In the genomic region with DNA sequence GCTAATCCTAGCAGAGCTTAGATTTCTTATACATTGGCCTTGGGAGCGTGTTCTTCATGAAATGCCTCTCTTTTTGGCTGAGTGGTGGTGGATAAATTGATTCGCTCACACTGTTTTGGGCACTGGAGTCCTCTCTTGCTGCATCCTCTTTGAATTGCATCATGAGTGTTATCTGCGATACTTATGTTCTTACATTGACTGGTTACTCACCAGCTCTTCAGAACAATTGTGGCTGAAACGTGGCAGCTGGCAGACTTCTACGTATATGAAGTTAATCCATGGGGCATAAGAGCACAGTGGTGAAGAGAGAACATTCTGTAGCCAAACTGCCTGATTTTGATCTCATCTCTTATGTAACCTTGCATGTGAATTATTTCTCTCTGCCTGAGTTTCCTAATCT, we compare ENCODE assay signal across 9 cellular contexts.
A peak's percentile ranks its signal among the peaks of the same experiment; 100 is the strongest.
DNase-seq lines count a peak whose midpoint lies in the region; TF ChIP-seq lines count a peak whose summit lies in the region.
"Had no signal": no experiment of that assay in that cellular context is flagged by ENCODE, and none has a peak within 500 bp of the region (broad histone marks: within the 10 kb centered on the region; RNA-seq: fewer than 3 reads in every experiment).

No MANE protein-coding gene starts in this region.

- DNase-seq in Daoy (ENCODE audit: low read depth) (peak; percentile 36), Peyer's patch (peak in 1 of 3 donors; percentile 54), fibroblast of lung (ENCODE audit: low read depth in 2 of 2) (peak; percentile 73 to 97), skeletal muscle cell (ENCODE audit: low read depth) (peak; percentile 98), PC-9 (no peak), GM10248 (ENCODE audit: extremely low spot score) (no peak), inferior parietal cortex (ENCODE audit: extremely low spot score) (no peak)

- TF ChIP-seq CTCF in Peyer's patch (IDR thresholded peaks at IDR 0.05), result no peak
- TF ChIP-seq CTCF in fibroblast of lung (conservative IDR thresholded peaks at IDR 0.05 in 1 of 2, IDR thresholded peaks at IDR 0.05 in 1 of 2; ENCODE audit: low read depth in 1 of 2, low read length in 2 of 2), result no peak
- no peak for TF ChIP-seq CTCF in PC-9 (conservative IDR thresholded peaks at IDR 0.05)
- TF ChIP-seq CTCF in GM10248 (IDR thresholded peaks at IDR 0.05; ENCODE audit: control extremely low read depth, extremely low read depth, low read depth, missing control alignments), result no peak

- H3K9ac ChIP-seq in fibroblast of lung (ENCODE audit: insufficient read depth, low read length), result no peak overlapping the region

- POLR2A ChIA-PET in PC-9 (lab: Charles Lee; ENCODE audit: unreplicated experiment) (no interaction called here), GM10248 (lab: Yijun Ruan, JAX) (interaction anchor here (0.8 kb wide), 1 partner anchor 15 kb away, joined by 3 read pairs; no protein-coding TSS in a partner anchor)

- CTCF ChIA-PET in PC-9 (lab: Charles Lee), result no interaction called here
- CTCF ChIA-PET in GM10248 (lab: Yijun Ruan, JAX), result interaction anchor here (0.9 to 3.1 kb wide), 9 partner anchors 9 to 63 kb away, joined by 4 to 16 read pairs (median 5); no protein-coding TSS in a partner anchor

- H3K27ac ChIP-seq in Peyer's patch (peak overlapping the region; percentile 14 to 64 (median 40)), fibroblast of lung (ENCODE audit: insufficient read depth, low read length) (peak overlapping the region; percentile 73), PC-9 (no peak overlapping the region)

- no peak for TF ChIP-seq POLR2A in Peyer's patch (IDR thresholded peaks at IDR 0.05)

- H2AFZ ChIP-seq in fibroblast of lung (ENCODE audit: low read length), result no peak overlapping the region
- no peak overlapping the region for H2AFZ ChIP-seq in PC-9

- H3K4me3 ChIP-seq in Peyer's patch, result no peak overlapping the region
- H3K4me3 ChIP-seq in fibroblast of lung (replicated peaks in 1 of 4; ENCODE audit: control extremely low read depth in 1 of 4, insufficient read depth in 1 of 4, low read depth in 3 of 4, low read length in 4 of 4), result no peak overlapping the region
- no peak overlapping the region for H3K4me3 ChIP-seq in skeletal muscle cell (ENCODE audit: low read depth, low read length)
- no peak overlapping the region for H3K4me3 ChIP-seq in PC-9

- H3K4me2 ChIP-seq in fibroblast of lung (ENCODE audit: extremely low read depth, insufficient read depth, low read length) (peak overlapping the region; percentile 54), PC-9 (no peak overlapping the region)

- no peaks in the 10 kb centered on the region for H3K9me3 ChIP-seq in Peyer's patch
- no peaks in the 10 kb centered on the region for H3K9me3 ChIP-seq in fibroblast of lung (ENCODE audit: control insufficient read depth, insufficient read depth, low read depth, low read length)
- H3K9me3 ChIP-seq in PC-9 (ENCODE audit: insufficient read depth, low read depth), result no peaks in the 10 kb centered on the region
- H3K9me3 ChIP-seq: adrenal gland, thoracic aorta had no signal

- H3K79me2 ChIP-seq in fibroblast of lung (ENCODE audit: control insufficient read depth, insufficient read depth, low read length) (no peaks in the 10 kb centered on the region), PC-9 (ENCODE audit: low read depth) (no peaks in the 10 kb centered on the region)

- H3K4me1 ChIP-seq in Peyer's patch (peaks cover 0 to 19% (median 0%) of the 10 kb centered on the region in 4 donors), fibroblast of lung (ENCODE audit: control insufficient read depth, extremely low read depth, insufficient read depth, low read length) (peaks cover 55% of the 10 kb centered on the region), PC-9 (replicated peaks; ENCODE audit: insufficient read depth) (peaks cover 11% of the 10 kb centered on the region)

- H3K27me3 ChIP-seq in Peyer's patch (no peaks in the 10 kb centered on the region), fibroblast of lung (ENCODE audit: control insufficient read depth, insufficient read depth, low read length) (no peaks in the 10 kb centered on the region), PC-9 (ENCODE audit: insufficient read depth, low read depth) (no peaks in the 10 kb centered on the region)
- H3K27me3 ChIP-seq: adrenal gland had no signal

- H4K20me1 ChIP-seq in fibroblast of lung (ENCODE audit: control insufficient read depth, extremely low read depth, insufficient read depth, low read length) (no peaks in the 10 kb centered on the region), PC-9 (ENCODE audit: insufficient read depth) (no peaks in the 10 kb centered on the region)

- peaks cover 0 to 33% (median 0%) of the 10 kb centered on the region in 3 donors for H3K36me3 ChIP-seq in Peyer's patch
- H3K36me3 ChIP-seq in fibroblast of lung (ENCODE audit: control insufficient read depth, insufficient read depth, low read length), result no peaks in the 10 kb centered on the region
- no peaks in the 10 kb centered on the region for H3K36me3 ChIP-seq in PC-9 (ENCODE audit: low read depth)
- H3K36me3 ChIP-seq: adrenal gland, thoracic aorta had no signal

- no TSS peak for BruUV-seq in PC-9 (replicated peaks; lab: Mats Ljungman, UMichigan)

- H3K9me2 ChIP-seq in PC-9 (ENCODE audit: insufficient read depth), result no peaks in the 10 kb centered on the region

- peaks cover 9% of the 10 kb centered on the region; the same call in 1 of the 2 replicates for H3F3A ChIP-seq in PC-9 (ENCODE audit: insufficient read depth, low read depth)

- intact Hi-C loops in PC-9 (cut with micrococcal nuclease; ENCODE audit: unreplicated experiment), result no loop called here

Comparison
In these comparisons a context has a peak if more than half of its experiments do, and no peak if none do; other contexts are left out.
1. DNase-seq: peak in Daoy (single experiment), fibroblast of lung (2 of 2) and skeletal muscle cell (single experiment); none in PC-9 (0 of 2), GM10248 (single experiment) and inferior parietal cortex (single experiment).